Comparison of ENCODE assay signal across 10 cellular contexts in the genomic region with DNA sequence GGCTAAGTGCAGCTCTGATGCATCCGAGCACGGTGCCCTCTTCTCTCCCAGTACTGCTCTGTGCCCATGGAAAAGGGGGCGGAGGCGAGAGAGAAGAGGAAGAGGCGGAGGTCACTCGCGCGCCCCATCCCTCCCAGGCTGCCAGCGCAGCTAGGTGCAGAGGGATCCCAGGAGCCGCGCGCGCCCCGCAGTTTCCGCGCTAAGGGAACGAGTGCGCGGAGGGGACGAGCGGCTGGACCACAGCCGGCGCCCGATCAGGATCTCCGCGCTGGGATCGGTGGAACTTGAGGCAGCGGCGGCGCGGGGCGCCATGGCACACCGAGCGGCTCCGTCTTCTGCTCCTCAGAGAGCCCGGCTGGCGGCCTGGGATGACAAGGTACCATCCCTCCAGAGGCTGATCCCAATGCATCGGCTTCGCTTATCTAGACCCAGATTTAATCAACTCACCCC. TPM values are rescaled to one million over a fixed set of nuclear protein-coding genes. Genes with fewer than 3 reads are reported as not detected.
DNase-seq lines count a peak whose midpoint lies in the region; ATAC-seq and TF ChIP-seq lines count a peak whose summit lies in the region.
"Had no signal": no experiment of that assay in that cellular context is flagged by ENCODE, and none has a peak within 500 bp of the region (broad histone marks: within the 10 kb centered on the region; RNA-seq: fewer than 3 reads in every experiment).

A gene with protein sequence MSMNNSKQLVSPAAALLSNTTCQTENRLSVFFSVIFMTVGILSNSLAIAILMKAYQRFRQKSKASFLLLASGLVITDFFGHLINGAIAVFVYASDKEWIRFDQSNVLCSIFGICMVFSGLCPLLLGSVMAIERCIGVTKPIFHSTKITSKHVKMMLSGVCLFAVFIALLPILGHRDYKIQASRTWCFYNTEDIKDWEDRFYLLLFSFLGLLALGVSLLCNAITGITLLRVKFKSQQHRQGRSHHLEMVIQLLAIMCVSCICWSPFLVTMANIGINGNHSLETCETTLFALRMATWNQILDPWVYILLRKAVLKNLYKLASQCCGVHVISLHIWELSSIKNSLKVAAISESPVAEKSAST (plus strand): TSS at position 114 of the 450 bp plus-strand sequence. CDS start 1,770 bp downstream, outside the sequence.

- peaks cover 0 to 41% (median 16%) of the 10 kb centered on the region in 9 donors for H3K27me3 ChIP-seq in heart left ventricle

- peak within 1 kb of the TSS in 11 of 12 donors; percentile 19 to 64 (median 49) for H3K4me3 ChIP-seq in heart left ventricle

- CTCF ChIA-PET in activated CD8-positive, alpha-beta memory T cell treated with anti-CD3 and anti-CD28 coated beads, Interleukin-2, amount 10 ng/mL, durations not matched to agents 7 days and 5 days (lab: Charles Lee), result no interaction called here

- H3K4me3 Mint-ChIP-seq in activated CD8-positive, alpha-beta memory T cell treated with anti-CD3 and anti-CD28 coated beads, Interleukin-2, amount 10 ng/mL, durations not matched to agents 7 days and 5 days, result no peak within 1 kb of the TSS
- H3K4me3 Mint-ChIP-seq: activated naive CD8-positive, alpha-beta T cell treated with anti-CD3 and anti-CD28 coated beads, Interleukin-2, amount 10 ng/mL, durations not matched to agents 7 days and 5 days; stimulated activated naive CD8-positive, alpha-beta T cell treated with anti-CD3 and anti-CD28 coated beads, Interleukin-15, Interleukin-2, amounts not matched to agents 100 ng/mL and 50 ng/mL, for 24 hours had no signal

- peak within 1 kb of the TSS in 7 of 12 donors; percentile 11 to 53 (median 36) for H3K27ac ChIP-seq in heart left ventricle

- no peak for TF ChIP-seq CTCF in heart left ventricle (IDR thresholded peaks at IDR 0.05)

- peaks cover 32% of the 10 kb centered on the region for H3K27me3 Mint-ChIP-seq in activated CD8-positive, alpha-beta memory T cell treated with anti-CD3 and anti-CD28 coated beads, Interleukin-2, amount 10 ng/mL, durations not matched to agents 7 days and 5 days

- peak; percentile 20 to 77 (median 48) for ATAC-seq in heart left ventricle
- no peak for ATAC-seq in activated CD8-positive, alpha-beta memory T cell treated with anti-CD3 and anti-CD28 coated beads, Interleukin-2, amount 10 ng/mL, durations not matched to agents 7 days and 5 days
- no peak for ATAC-seq in HG02973 (IDR thresholded peaks at IDR 0.05; ENCODE audit: unreplicated experiment)

- H3K36me3 ChIP-seq in heart left ventricle, result no peaks in the 10 kb centered on the region

- no peaks in the 10 kb centered on the region for H3K9me3 Mint-ChIP-seq in activated CD8-positive, alpha-beta memory T cell treated with anti-CD3 and anti-CD28 coated beads, Interleukin-2, amount 10 ng/mL, durations not matched to agents 7 days and 5 days (ENCODE audit: low read depth)
- H3K9me3 Mint-ChIP-seq: stimulated activated naive CD8-positive, alpha-beta T cell treated with anti-CD3 and anti-CD28 coated beads, Interleukin-15, Interleukin-2, amounts not matched to agents 100 ng/mL and 50 ng/mL, for 24 hours had no signal

- DNase-seq in GM03348 (ENCODE audit: low spot score), result peak; percentile 73
- peak; percentile 76 for DNase-seq in SK-N-DZ (ENCODE audit: low spot score)
- peak in 2 of 5 donors; percentile 24 to 25 for DNase-seq in heart left ventricle
- DNase-seq in retina, result peak; percentile 87
- DNase-seq in activated CD8-positive, alpha-beta memory T cell treated with anti-CD3 and anti-CD28 coated beads, Interleukin-2, amount 10 ng/mL, durations not matched to agents 7 days and 5 days, result no peak
- DNase-seq in NCI-H1694 (lab: John Stamatoyannopoulos, UW), result no peak
- no peak for DNase-seq in stimulated activated CD4-positive, alpha-beta T cell treated with anti-CD3 and anti-CD28 coated beads, Interleukin-4, amount 100 ng/mL, for 1 hour
- DNase-seq: activated naive CD8-positive, alpha-beta T cell treated with anti-CD3 and anti-CD28 coated beads, Interleukin-2, amount 10 ng/mL, durations not matched to agents 7 days and 5 days had no signal

- no peaks in the 10 kb centered on the region for H3K36me3 Mint-ChIP-seq in activated CD8-positive, alpha-beta memory T cell treated with anti-CD3 and anti-CD28 coated beads, Interleukin-2, amount 10 ng/mL, durations not matched to agents 7 days and 5 days
- H3K36me3 Mint-ChIP-seq: activated naive CD8-positive, alpha-beta T cell treated with anti-CD3 and anti-CD28 coated beads, Interleukin-2, amount 10 ng/mL, durations not matched to agents 7 days and 5 days had no signal

- 0 to 2% (median 1%) methylated on average over 14 to 39 of the region's 39 CpGs for WGBS in heart left ventricle, 4 donors

- peaks cover 0 to 14% (median 0%) of the 10 kb centered on the region in 12 donors for H3K4me1 ChIP-seq in heart left ventricle

- no peak within 1 kb of the TSS for H3K27ac Mint-ChIP-seq in activated CD8-positive, alpha-beta memory T cell treated with anti-CD3 and anti-CD28 coated beads, Interleukin-2, amount 10 ng/mL, durations not matched to agents 7 days and 5 days
- H3K27ac Mint-ChIP-seq: activated naive CD8-positive, alpha-beta T cell treated with anti-CD3 and anti-CD28 coated beads, Interleukin-2, amount 10 ng/mL, durations not matched to agents 7 days and 5 days; stimulated activated naive CD8-positive, alpha-beta T cell treated with anti-CD3 and anti-CD28 coated beads, Interleukin-15, Interleukin-2, amounts not matched to agents 100 ng/mL and 50 ng/mL, for 24 hours had no signal

- no peak for TF ChIP-seq POLR2A in heart left ventricle (IDR thresholded peaks at IDR 0.05)

- peaks cover 0 to 10% (median 0%) of the 10 kb centered on the region in 12 donors for H3K9me3 ChIP-seq in heart left ventricle

- intact Hi-C loops in heart left ventricle (cut with DNase I), result no loop called here

- no peaks in the 10 kb centered on the region for H3K4me1 Mint-ChIP-seq in activated CD8-positive, alpha-beta memory T cell treated with anti-CD3 and anti-CD28 coated beads, Interleukin-2, amount 10 ng/mL, durations not matched to agents 7 days and 5 days

RNA-seq across cellular contexts. Expression of the gene that starts here (rescaled TPM):
- 12.7 and 15.3 TPM in 2 replicates for polyA plus RNA-seq in SK-N-DZ (2014; cell fraction: cytosol; rRNA removed)
- polyA plus RNA-seq in SK-N-DZ (2014; cell fraction: nucleus; rRNA removed), result 9.1 and 11.4 TPM in 2 replicates
- total RNA-seq in heart left ventricle, result 1 to 10 TPM in 3 of 9 donors, under 1 TPM in 6; 0.16 to 3.6 (median 0.39) TPM
- under 1 TPM; 0.15 to 0.30 TPM for polyA plus RNA-seq in heart left ventricle
- not detected for total RNA-seq in activated CD8-positive, alpha-beta memory T cell treated with anti-CD3 and anti-CD28 coated beads, Interleukin-2, amount 10 ng/mL, durations not matched to agents 7 days and 5 days
- total RNA-seq: activated naive CD8-positive, alpha-beta T cell treated with anti-CD3 and anti-CD28 coated beads, Interleukin-2, amount 10 ng/mL, durations not matched to agents 7 days and 5 days had no signal

Comparison
In these comparisons a context has a peak if more than half of its experiments do, and no peak if none do; other contexts are left out.
1. DNase-seq: peak in GM03348 (single experiment), SK-N-DZ (single experiment) and retina (single experiment); none in activated CD8-positive, alpha-beta memory T cell treated with anti-CD3 and anti-CD28 coated beads, Interleukin-2, amount 10 ng/mL, durations not matched to agents 7 days and 5 days (single experiment), NCI-H1694 (single experiment) and stimulated activated CD4-positive, alpha-beta T cell treated with anti-CD3 and anti-CD28 coated beads, Interleukin-4, amount 100 ng/mL, for 1 hour (single experiment).
2. ATAC-seq: peak in heart left ventricle (4 of 4); none in activated CD8-positive, alpha-beta memory T cell treated with anti-CD3 and anti-CD28 coated beads, Interleukin-2, amount 10 ng/mL, durations not matched to agents 7 days and 5 days (single experiment) and HG02973 (single experiment).